35 cellular contexts compared by ENCODE assay signal in genomic region chr10:61225939-61226338, GRCh38.
"Had no signal": no experiment of that assay in that cellular context is flagged by ENCODE, and none has a peak within 500 bp of the region (broad histone marks: within the 10 kb centered on the region; RNA-seq: fewer than 3 reads in every experiment).

No MANE protein-coding gene starts in this region.

- H3K36me3 ChIP-seq: MG63 had no signal

- H3K4me3 ChIP-seq: MG63 had no signal

- H3K27me3 ChIP-seq: MG63 had no signal

- DNase-seq: Karpas-422, Kasumi-1, MG63, MM.1S, MV-4-11, NCI-H1048, NCI-H1092, NCI-H1092 treated with DMSO at 0.1 percent for 48 hours, NCI-H1105, NCI-H1105 treated with DMSO at 0.1 percent for 48 hours, NCI-H1417, NCI-H1417 treated with DMSO at 0.1 percent for 48 hours, NCI-H1436, NCI-H146, NCI-H1694, NCI-H1694 treated with DMSO at 0.1 percent for 48 hours, NCI-H187, NCI-H187 treated with DMSO at 0.1 percent for 48 hours, NCI-H1930, NCI-H2029, NCI-H2029 treated with DMSO at 0.1 percent for 48 hours, NCI-H2081, NCI-H2081 treated with DMSO at 0.1 percent for 48 hours, NCI-H2107, NCI-H2171, NCI-H2171 treated with DMSO at 0.1 percent for 48 hours, NCI-H2227 treated with DMSO at 0.1 percent for 48 hours, NCI-H226, NCI-H345, NCI-H446, NCI-H446 treated with DMSO at 0.1 percent for 48 hours, NCI-H510A, NCI-H510A treated with DMSO at 0.1 percent for 48 hours, NCI-H524, NCI-H524 treated with DMSO at 0.1 percent for 48 hours had no signal
